ENCODE assay signal across 1 cellular context in genomic region chr13:79591493-79591892, GRCh38.
TF ChIP-seq lines count a peak whose summit lies in the region.

No MANE protein-coding gene starts in this region.

TF ChIP-seq in HepG2, 621 proteins besides CTCF, POLR2A, EP300 and RAD21:
- TF ChIP-seq HNF1B (CRISPR knock-in tag; IDR thresholded peaks at IDR 0.05) (no peak), CENPT (CRISPR knock-in tag; IDR thresholded peaks at IDR 0.05; ENCODE audit: low read depth) (no peak), TSC22D2 (CRISPR knock-in tag; IDR thresholded peaks at IDR 0.05; ENCODE audit: borderline replicate concordance) (no peak), ZNF24 (IDR thresholded peaks at IDR 0.05) (no peak), MATR3 (CRISPR knock-in tag; IDR thresholded peaks at IDR 0.05) (no peak), ZNF773 (CRISPR knock-in tag; IDR thresholded peaks at IDR 0.05; ENCODE audit: borderline replicate concordance) (no peak), MYNN (CRISPR knock-in tag; IDR thresholded peaks at IDR 0.05; ENCODE audit: low read depth) (no peak), ZNF256 (CRISPR knock-in tag; conservative IDR thresholded peaks at IDR 0.05) (no peak), ZNF724P (CRISPR knock-in tag; IDR thresholded peaks at IDR 0.05; ENCODE audit: borderline replicate concordance) (no peak), ZNF614 (CRISPR knock-in tag; IDR thresholded peaks at IDR 0.05; ENCODE audit: borderline replicate concordance) (no peak), ZC3H4 (CRISPR knock-in tag; IDR thresholded peaks at IDR 0.05; ENCODE audit: borderline replicate concordance) (no peak), ZNF570 (CRISPR knock-in tag; IDR thresholded peaks at IDR 0.05; ENCODE audit: borderline replicate concordance) (no peak), PHB2 (IDR thresholded peaks at IDR 0.05; ENCODE audit: partially characterized antibody) (no peak), ZNF781 (CRISPR knock-in tag; IDR thresholded peaks at IDR 0.05; ENCODE audit: borderline replicate concordance, not compliant biosample characterization) (no peak), ZGPAT (CRISPR knock-in tag; IDR thresholded peaks at IDR 0.05) (no peak), ZNF292 (CRISPR knock-in tag; IDR thresholded peaks at IDR 0.05; ENCODE audit: borderline replicate concordance, low read depth) (no peak), MTERF4 (CRISPR knock-in tag; IDR thresholded peaks at IDR 0.05) (no peak), ZHX1 (CRISPR knock-in tag; IDR thresholded peaks at IDR 0.05; ENCODE audit: low read depth) (no peak), ZNF703 (CRISPR knock-in tag; IDR thresholded peaks at IDR 0.05; ENCODE audit: borderline replicate concordance) (no peak), NFE2L2 (IDR thresholded peaks at IDR 0.05; ENCODE audit: low read length) (no peak)
